ENCODE assay signal across 1 cellular context in the genomic region with DNA sequence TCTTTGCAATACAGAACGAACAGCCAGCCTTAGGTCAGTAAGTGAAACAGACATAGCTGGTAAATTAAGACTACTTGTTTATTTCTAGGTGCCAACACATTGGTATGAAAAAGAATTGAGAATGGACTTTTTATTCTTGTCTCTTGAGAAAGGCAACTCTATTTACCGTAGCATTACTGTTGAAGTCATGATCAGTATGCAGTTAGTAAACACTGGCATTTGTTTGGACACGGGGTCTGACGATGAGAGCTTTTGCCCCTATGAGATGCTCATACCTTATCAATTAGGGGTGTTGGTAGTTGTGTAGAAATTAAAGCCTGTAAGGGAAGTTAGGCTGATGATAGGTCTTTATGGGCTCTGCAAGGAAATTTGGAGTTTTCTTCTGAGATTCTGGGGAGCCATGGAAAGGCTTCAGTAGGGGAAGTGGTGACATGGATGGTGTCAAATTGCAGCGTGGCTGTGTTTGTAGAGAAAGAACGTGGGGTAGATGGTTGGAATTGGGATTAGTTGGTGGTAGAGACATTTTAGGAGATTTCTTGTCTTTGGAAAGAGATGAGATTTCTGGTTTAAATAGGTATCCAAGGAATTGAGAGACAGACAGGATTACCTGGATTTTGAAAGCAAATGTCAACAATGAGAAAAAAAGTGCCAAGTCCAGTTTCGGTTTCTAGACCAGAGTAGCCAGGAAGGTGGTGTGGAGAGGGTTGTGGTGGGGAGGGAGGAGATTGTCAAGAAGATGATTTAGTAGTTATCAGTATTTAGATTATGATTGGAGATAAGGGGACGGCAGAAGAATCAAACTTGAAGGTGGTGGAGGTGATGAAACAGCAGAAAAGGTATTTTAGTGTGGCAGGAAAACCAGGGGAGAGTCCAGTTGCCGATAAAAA.
A peak's percentile ranks its signal among the peaks of the same experiment; 100 is the strongest.
TF ChIP-seq lines count a peak whose summit lies in the region.

No MANE protein-coding gene starts in this region.

TF ChIP-seq in HepG2, 621 proteins besides CTCF, POLR2A, EP300 and RAD21:
- TF ChIP-seq ASH2L (IDR thresholded peaks at IDR 0.05; ENCODE audit: insufficient read length, low read depth, low read length) (peak; percentile 65), TEAD3 (CRISPR knock-in tag; optimal IDR thresholded peaks at IDR 0.05; ENCODE audit: borderline replicate concordance) (peak; percentile 78), CENPT (CRISPR knock-in tag; IDR thresholded peaks at IDR 0.05; ENCODE audit: low read depth) (no peak), PITX1 (CRISPR knock-in tag; IDR thresholded peaks at IDR 0.05) (0 out of 2 replicates have a peak, but pooled peaks have one; percentile 16), TBL1XR1 (IDR thresholded peaks at IDR 0.05; ENCODE audit: borderline replicate concordance, low read length, partially characterized antibody) (peak; percentile 22), ZNF770 (CRISPR knock-in tag; IDR thresholded peaks at IDR 0.05) (no peak), SOX6 (IDR thresholded peaks at IDR 0.05) (no peak), SOX6 (CRISPR knock-in tag; IDR thresholded peaks at IDR 0.05) (peak; percentile 44; the same call in 1 of the 2 replicates), ATF7-NPFF (CRISPR knock-in tag; IDR thresholded peaks at IDR 0.05; ENCODE audit: low read depth) (0 out of 2 replicates have a peak, but pooled peaks have one; percentile 25), ZUFSP (CRISPR knock-in tag; IDR thresholded peaks at IDR 0.05; ENCODE audit: borderline replicate concordance) (no peak), ZNF781 (CRISPR knock-in tag; IDR thresholded peaks at IDR 0.05; ENCODE audit: borderline replicate concordance, not compliant biosample characterization) (no peak), ZNF446 (CRISPR knock-in tag; IDR thresholded peaks at IDR 0.05) (no peak), NFRKB (IDR thresholded peaks at IDR 0.05) (no peak), ZNF644 (CRISPR knock-in tag; IDR thresholded peaks at IDR 0.05; ENCODE audit: low read depth) (0 out of 2 replicates have a peak, but pooled peaks have one; percentile 9), ZMYM3 (CRISPR knock-in tag; IDR thresholded peaks at IDR 0.05) (peak; percentile 11; the same call in 1 of the 2 replicates), MAFF (IDR thresholded peaks at IDR 0.05; ENCODE audit: low read depth, low read length) (no peak), MLLT10 (CRISPR knock-in tag; IDR thresholded peaks at IDR 0.05) (no peak), ARID4A (CRISPR knock-in tag; IDR thresholded peaks at IDR 0.05; ENCODE audit: borderline replicate concordance) (peak; percentile 24; the same call in 1 of the 2 replicates), STAG1 (CRISPR knock-in tag; IDR thresholded peaks at IDR 0.05) (no peak), LCORL (IDR thresholded peaks at IDR 0.05) (no peak), LCORL (CRISPR knock-in tag; IDR thresholded peaks at IDR 0.05) (peak; percentile 37; the same call in 1 of the 2 replicates), POGZ (CRISPR knock-in tag; IDR thresholded peaks at IDR 0.05) (0 out of 2 replicates have a peak, but pooled peaks have one; percentile 16), ZNF362 (CRISPR knock-in tag; IDR thresholded peaks at IDR 0.05; ENCODE audit: borderline replicate concordance) (peak; percentile 59; the same call in 1 of the 2 replicates), AHR (CRISPR knock-in tag; IDR thresholded peaks at IDR 0.05) (no peak), CREM (IDR thresholded peaks at IDR 0.05) (0 out of 2 replicates have a peak, but pooled peaks have one; percentile 14), CREM (CRISPR knock-in tag; IDR thresholded peaks at IDR 0.05) (no peak), SIX4 (CRISPR knock-in tag; IDR thresholded peaks at IDR 0.05) (peak; percentile 42; the same call in 1 of the 2 replicates), GATAD2A (CRISPR knock-in tag; IDR thresholded peaks at IDR 0.05) (peak; percentile 16; the same call in 1 of the 2 replicates), KLF9 (CRISPR knock-in tag; IDR thresholded peaks at IDR 0.05; ENCODE audit: low read depth) (no peak), FOXA1 (IDR thresholded peaks at IDR 0.05) (peak; percentile 3; the same call in 1 of the 2 replicates), FOXA1 (CRISPR knock-in tag; IDR thresholded peaks at IDR 0.05) (peak; percentile 72), DPF2 (CRISPR knock-in tag; IDR thresholded peaks at IDR 0.05; ENCODE audit: borderline replicate concordance, low read depth) (peak; percentile 28; the same call in 1 of the 2 replicates), FOXP1 (IDR thresholded peaks at IDR 0.05) (no peak), FOXP1 (CRISPR knock-in tag; IDR thresholded peaks at IDR 0.05) (peak; percentile 46; the same call in 1 of the 2 replicates), FOXA3 (CRISPR knock-in tag; IDR thresholded peaks at IDR 0.05) (peak; percentile 65), ETV6 (CRISPR knock-in tag; conservative IDR thresholded peaks at IDR 0.05) (no peak)
- TF ChIP-seq, protein P1, sequence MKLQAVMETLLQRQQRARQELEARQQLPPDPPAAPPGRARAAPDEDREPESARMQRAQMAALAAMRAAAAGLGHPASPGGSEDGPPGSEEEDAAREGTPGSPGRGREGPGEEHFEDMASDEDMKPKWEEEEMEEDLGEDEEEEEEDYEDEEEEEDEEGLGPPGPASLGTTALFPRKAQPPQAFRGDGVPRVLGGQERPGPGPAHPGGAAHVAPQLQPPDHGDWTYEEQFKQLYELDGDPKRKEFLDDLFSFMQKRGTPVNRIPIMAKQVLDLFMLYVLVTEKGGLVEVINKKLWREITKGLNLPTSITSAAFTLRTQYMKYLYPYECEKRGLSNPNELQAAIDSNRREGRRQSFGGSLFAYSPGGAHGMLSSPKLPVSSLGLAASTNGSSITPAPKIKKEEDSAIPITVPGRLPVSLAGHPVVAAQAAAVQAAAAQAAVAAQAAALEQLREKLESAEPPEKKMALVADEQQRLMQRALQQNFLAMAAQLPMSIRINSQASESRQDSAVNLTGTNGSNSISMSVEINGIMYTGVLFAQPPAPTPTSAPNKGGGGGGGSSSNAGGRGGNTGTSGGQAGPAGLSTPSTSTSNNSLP (IDR thresholded peaks at IDR 0.05; ENCODE audit: low read depth, low read length), result 0 out of 2 replicates have a peak, but pooled peaks have one; percentile 30
